Comparison of ENCODE assay signal across 8 cellular contexts in the genomic region with DNA sequence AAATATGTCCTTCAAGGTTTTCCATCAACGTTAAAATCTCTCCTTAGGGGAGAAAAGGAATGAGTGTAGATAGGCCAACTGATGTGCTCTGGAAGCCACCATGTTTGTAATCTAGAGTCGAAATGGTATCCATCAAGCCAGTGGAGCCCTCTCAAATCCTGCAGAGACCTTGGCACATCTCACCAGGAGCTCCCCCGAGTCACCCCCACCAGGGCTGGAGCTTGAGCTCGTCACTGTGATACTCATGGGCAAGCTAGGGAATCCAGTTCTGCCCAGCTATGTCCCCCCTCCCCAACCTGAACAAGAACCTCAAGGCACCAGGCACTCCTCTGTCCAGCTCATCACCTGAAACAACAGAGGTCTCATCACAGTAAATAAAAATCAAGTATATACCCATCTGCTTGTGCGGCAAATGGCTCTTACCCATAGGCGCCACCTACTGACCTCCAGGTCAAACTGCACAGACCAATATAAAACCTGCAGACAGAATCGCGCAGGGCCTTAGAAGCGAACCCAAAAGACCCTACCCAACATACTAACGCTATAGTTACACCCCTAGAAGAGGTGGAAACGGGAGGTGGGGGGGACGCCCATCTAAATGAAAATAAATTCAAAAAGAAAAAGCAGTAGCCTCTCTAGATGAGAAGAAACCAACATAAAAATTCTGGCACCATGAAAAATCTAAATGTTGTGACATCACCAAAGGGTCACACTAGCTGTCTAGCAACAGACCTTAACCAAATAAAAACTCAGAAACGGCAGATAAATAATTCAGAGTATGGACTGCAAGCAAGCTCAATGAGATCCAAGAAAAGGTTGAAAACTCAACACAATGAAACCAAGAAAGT.
A peak's percentile ranks its signal among the peaks of the same experiment; 100 is the strongest.
DNase-seq lines count a peak whose midpoint lies in the region; ATAC-seq and TF ChIP-seq lines count a peak whose summit lies in the region.

No MANE protein-coding gene starts in this region.

- TF ChIP-seq CTCF in GM12874 (IDR thresholded peaks at IDR 0.05; ENCODE audit: insufficient read depth, low read depth, low read length), result peak; percentile 74
- peak; percentile 87 for TF ChIP-seq CTCF in OCI-LY1 (IDR thresholded peaks at IDR 0.05; ENCODE audit: low read length)
- TF ChIP-seq CTCF in endodermal cell (conservative IDR thresholded peaks at IDR 0.05), result peak; percentile 86
- TF ChIP-seq CTCF in smooth muscle cell (IDR thresholded peaks at IDR 0.05; ENCODE audit: borderline replicate concordance, insufficient read depth, poor library complexity, severe bottlenecking), result peak; percentile 44
- TF ChIP-seq CTCF in coronary artery (IDR thresholded peaks at IDR 0.05), result no peak

- H3K36me3 ChIP-seq in OCI-LY1 (ENCODE audit: insufficient read depth, low read length) (no peaks in the 10 kb centered on the region), endodermal cell (ENCODE audit: control insufficient read depth, insufficient read depth, low read length) (peaks cover 13% of the 10 kb centered on the region), smooth muscle cell (ENCODE audit: low read depth) (no peaks in the 10 kb centered on the region)

- no peaks in the 10 kb centered on the region for H3K27me3 Mint-ChIP-seq in endodermal cell (ENCODE audit: insufficient read depth)

- no peaks in the 10 kb centered on the region for H3K9me2 ChIP-seq in OCI-LY1 (ENCODE audit: low read depth, low read length)

- no peak overlapping the region for H3K9ac ChIP-seq in OCI-LY1 (ENCODE audit: low read length)
- no peak overlapping the region for H3K9ac ChIP-seq in endodermal cell (ENCODE audit: extremely low read depth, low read length, poor library complexity, severe bottlenecking)
- H3K9ac ChIP-seq in smooth muscle cell (ENCODE audit: low read depth), result no peak overlapping the region

- no peak for ATAC-seq in GM21447 (IDR thresholded peaks at IDR 0.05; ENCODE audit: unreplicated experiment)

- H4K20me1 ChIP-seq in OCI-LY1 (ENCODE audit: insufficient read depth, low read length) (no peaks in the 10 kb centered on the region), smooth muscle cell (ENCODE audit: low read depth) (no peaks in the 10 kb centered on the region)

- POLR2A ChIA-PET in HEK293T (lab: Yijun Ruan, JAX), result no interaction called here

- peaks cover 45% of the 10 kb centered on the region for H3K9me3 Mint-ChIP-seq in endodermal cell

- no peaks in the 10 kb centered on the region for H3F3A ChIP-seq in OCI-LY1 (ENCODE audit: insufficient read depth, low read length)
- H3F3A ChIP-seq in smooth muscle cell (ENCODE audit: low read depth), result no peaks in the 10 kb centered on the region

- peak; percentile 24 for DNase-seq in HEK293T (ENCODE audit: extremely low spot score)
- peak; percentile 79 for DNase-seq in endodermal cell
- DNase-seq in smooth muscle cell (lab: John Stamatoyannopoulos, UW; ENCODE audit: unreplicated experiment), result no peak
- no peak for DNase-seq in coronary artery (ENCODE audit: low spot score)
- DNase-seq in superior temporal gyrus (ENCODE audit: extremely low spot score), result no peak

- H3K27me3 ChIP-seq in OCI-LY1 (ENCODE audit: insufficient read depth, low read length) (no peaks in the 10 kb centered on the region), endodermal cell (ENCODE audit: control insufficient read depth, insufficient read depth, low read length, poor library complexity, severe bottlenecking) (no peaks in the 10 kb centered on the region), smooth muscle cell (ENCODE audit: low read depth) (no peaks in the 10 kb centered on the region)

- H3K4me3 ChIP-seq in OCI-LY1 (ENCODE audit: low read depth, low read length, poor library complexity, severe bottlenecking) (no peak overlapping the region), endodermal cell (ENCODE audit: low read length) (no peak overlapping the region), smooth muscle cell (no peak overlapping the region), coronary artery (no peak overlapping the region)

- H3K4me1 Mint-ChIP-seq in endodermal cell, result peaks cover 5% of the 10 kb centered on the region

- no peak overlapping the region for H3K27ac Mint-ChIP-seq in endodermal cell

- H3K36me3 Mint-ChIP-seq in endodermal cell (ENCODE audit: low read depth), result peaks cover 37% of the 10 kb centered on the region

- H3K27ac ChIP-seq in OCI-LY1 (ENCODE audit: low read depth, low read length, poor library complexity, severe bottlenecking), result no peak overlapping the region
- no peak overlapping the region for H3K27ac ChIP-seq in endodermal cell (ENCODE audit: low read depth, low read length)
- H3K27ac ChIP-seq in smooth muscle cell (ENCODE audit: low read depth), result no peak overlapping the region
- no peak overlapping the region for H3K27ac ChIP-seq in coronary artery

- H2AFZ ChIP-seq in OCI-LY1 (ENCODE audit: low read length) (no peak overlapping the region), smooth muscle cell (ENCODE audit: low read depth) (no peak overlapping the region)

- no peak overlapping the region for H3K4me2 ChIP-seq in OCI-LY1 (ENCODE audit: low read length)
- no peak overlapping the region for H3K4me2 ChIP-seq in smooth muscle cell

- H3K4me1 ChIP-seq in OCI-LY1 (ENCODE audit: insufficient read depth, low read length, severe bottlenecking) (no peaks in the 10 kb centered on the region), endodermal cell (ENCODE audit: control insufficient read depth, insufficient read depth, low read length) (no peaks in the 10 kb centered on the region), smooth muscle cell (ENCODE audit: low read depth) (no peaks in the 10 kb centered on the region)

- no peak overlapping the region for H3K4me3 Mint-ChIP-seq in endodermal cell

- H3K9me3 ChIP-seq in OCI-LY1 (ENCODE audit: low read length) (no peaks in the 10 kb centered on the region), endodermal cell (ENCODE audit: control insufficient read depth, low read length) (peaks cover 20% of the 10 kb centered on the region), smooth muscle cell (replicated peaks; ENCODE audit: low read depth) (peaks cover 10% of the 10 kb centered on the region)

- H3K79me2 ChIP-seq in OCI-LY1 (ENCODE audit: insufficient read depth, low read length) (no peaks in the 10 kb centered on the region), smooth muscle cell (ENCODE audit: low read depth) (peaks cover 18% of the 10 kb centered on the region)

- 57 to 94% methylated on average over 4 to 13 of the region's 13 CpGs for WGBS in endodermal cell (ENCODE audit: insufficient coverage in 1 of 2, insufficient read length in 1 of 2), 2 experiments
- WGBS in smooth muscle cell (ENCODE audit: low lambda C conversion rate), result 51% methylated on average over 13 of the region's 13 CpGs

- CTCF ChIA-PET in HEK293T (lab: Yijun Ruan, JAX), result no interaction called here

TF ChIP-seq in HEK293T, 16 proteins besides CTCF, POLR2A, EP300 and RAD21:
- TF ChIP-seq FOXM1 (IDR thresholded peaks at IDR 0.05; ENCODE audit: borderline replicate concordance) (no peak), BHLHE40 (IDR thresholded peaks at IDR 0.05; ENCODE audit: borderline replicate concordance) (no peak), SP1 (IDR thresholded peaks at IDR 0.05) (no peak), NFRKB (IDR thresholded peaks at IDR 0.05) (no peak), CTBP1 (IDR thresholded peaks at IDR 0.05; ENCODE audit: borderline replicate concordance) (no peak), ZNF384 (IDR thresholded peaks at IDR 0.05) (no peak), FOXA1 (IDR thresholded peaks at IDR 0.05) (no peak), HDGF (IDR thresholded peaks at IDR 0.05; ENCODE audit: borderline replicate concordance) (no peak)

Comparison
In these comparisons a context has a peak if more than half of its experiments do, and no peak if none do; other contexts are left out.
1. DNase-seq: peak in HEK293T (single experiment) and endodermal cell (single experiment); none in smooth muscle cell (single experiment), coronary artery (single experiment) and superior temporal gyrus (single experiment).